18 cellular contexts compared by ENCODE assay signal in the genomic region with DNA sequence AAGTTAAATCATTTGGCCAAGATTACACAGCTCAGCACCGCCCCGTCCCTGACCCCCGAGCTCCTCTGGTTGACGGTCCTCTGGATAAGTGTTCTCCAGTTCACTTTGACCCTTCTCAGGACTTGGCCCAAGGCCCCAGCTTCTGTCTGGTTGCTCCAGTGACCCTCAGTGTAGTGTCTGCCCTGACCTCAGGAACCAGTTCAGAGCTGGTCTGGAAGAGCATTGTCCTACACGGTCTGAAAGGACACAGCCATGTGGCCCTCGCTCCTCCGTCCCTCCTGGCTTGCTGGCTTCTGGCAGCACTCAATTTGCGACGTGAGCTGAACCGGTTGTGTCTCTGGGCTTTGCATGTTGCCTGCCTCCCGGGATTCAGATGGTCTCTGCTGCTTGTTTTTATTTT.
DNase-seq lines count a peak whose midpoint lies in the region; ATAC-seq and TF ChIP-seq lines count a peak whose summit lies in the region.
"Had no signal": no experiment of that assay in that cellular context is flagged by ENCODE, and none has a peak within 500 bp of the region (broad histone marks: within the 10 kb centered on the region; RNA-seq: fewer than 3 reads in every experiment).

No MANE protein-coding gene starts in this region.

- H3K4me3 Mint-ChIP-seq in glutamatergic neuron (ENCODE audit: unreplicated experiment) (peak overlapping the region; percentile 74), endothelial cell (ENCODE audit: unreplicated experiment) (no peak overlapping the region)
- H3K4me3 Mint-ChIP-seq: activated B cell treated with CpG ODN at 0.5 μM for 24 hours; activated naive CD8-positive, alpha-beta T cell treated with anti-CD3 and anti-CD28 coated beads, Interleukin-2, amount 10 ng/mL, durations not matched to agents 7 days and 5 days had no signal

- CTCF ChIA-PET in RWPE1 (lab: Yijun Ruan, JAX) = interaction anchor here (0.6 to 2.1 kb wide), 4 partner anchors 51 to 189 kb away, joined by 3 to 5 read pairs (median 4); no protein-coding TSS in a partner anchor

- H3K36me3 ChIP-seq in mucosa of rectum (ENCODE audit: control insufficient read depth in 2 of 2, insufficient read depth in 2 of 2, low read length in 2 of 2) (no peaks in the 10 kb centered on the region), stomach (no peaks in the 10 kb centered on the region)
- H3K36me3 ChIP-seq: breast epithelium had no signal

- peaks cover 18% of the 10 kb centered on the region for H3K27me3 Mint-ChIP-seq in glutamatergic neuron (ENCODE audit: unreplicated experiment)
- peaks cover 2% of the 10 kb centered on the region for H3K27me3 Mint-ChIP-seq in endothelial cell (ENCODE audit: unreplicated experiment)
- H3K27me3 Mint-ChIP-seq: activated B cell treated with CpG ODN at 0.5 μM for 24 hours; activated naive CD8-positive, alpha-beta T cell treated with anti-CD3 and anti-CD28 coated beads, Interleukin-2, amount 10 ng/mL, durations not matched to agents 7 days and 5 days had no signal

- H3K4me1 Mint-ChIP-seq in glutamatergic neuron (ENCODE audit: low read depth, unreplicated experiment) (peaks cover 50% of the 10 kb centered on the region), endothelial cell (ENCODE audit: unreplicated experiment) (peaks cover 35% of the 10 kb centered on the region)
- H3K4me1 Mint-ChIP-seq: activated naive CD8-positive, alpha-beta T cell treated with anti-CD3 and anti-CD28 coated beads, Interleukin-2, amount 10 ng/mL, durations not matched to agents 7 days and 5 days had no signal

- no peak overlapping the region for H3K9ac ChIP-seq in mucosa of rectum (ENCODE audit: low read depth in 1 of 2, low read length in 2 of 2)

- H3K4me1 ChIP-seq in mucosa of rectum (ENCODE audit: control insufficient read depth in 2 of 2, insufficient read depth in 2 of 2, low read length in 2 of 2) (peaks cover 32 to 39% of the 10 kb centered on the region in 2 donors), stomach (peaks cover 11 to 93% (median 52%) of the 10 kb centered on the region in 4 donors)

- H3K27ac ChIP-seq in RWPE1 (peak overlapping the region; percentile 47), mucosa of rectum (ENCODE audit: low read depth in 2 of 2, low read length in 2 of 2) (peak overlapping the region; percentile 19 to 31), stomach (peak overlapping the region in 3 of 5 donors; percentile 26 to 82 (median 82))

- POLR2A ChIA-PET in RWPE1 (lab: Yijun Ruan, JAX; ENCODE audit: low non-redundant PET) = no interaction called here

- TF ChIP-seq EP300 in stomach (IDR thresholded peaks at IDR 0.05) = no peak

- H3K36me3 Mint-ChIP-seq in glutamatergic neuron (ENCODE audit: unreplicated experiment) (no peaks in the 10 kb centered on the region), endothelial cell (ENCODE audit: low read depth, unreplicated experiment) (no peaks in the 10 kb centered on the region)
- H3K36me3 Mint-ChIP-seq: activated naive CD8-positive, alpha-beta T cell treated with anti-CD3 and anti-CD28 coated beads, Interleukin-2, amount 10 ng/mL, durations not matched to agents 7 days and 5 days had no signal

- H3K27ac Mint-ChIP-seq in glutamatergic neuron (ENCODE audit: unreplicated experiment) = peak overlapping the region; percentile 93
- no peak overlapping the region for H3K27ac Mint-ChIP-seq in endothelial cell (ENCODE audit: unreplicated experiment)
- H3K27ac Mint-ChIP-seq: activated B cell treated with CpG ODN at 0.5 μM for 24 hours; activated naive CD8-positive, alpha-beta T cell treated with anti-CD3 and anti-CD28 coated beads, Interleukin-2, amount 10 ng/mL, durations not matched to agents 7 days and 5 days had no signal

- H3K9me3 Mint-ChIP-seq in glutamatergic neuron (ENCODE audit: unreplicated experiment) (peaks cover 20% of the 10 kb centered on the region), endothelial cell (ENCODE audit: unreplicated experiment) (no peaks in the 10 kb centered on the region)
- H3K9me3 Mint-ChIP-seq: activated B cell treated with CpG ODN at 0.5 μM for 24 hours; activated naive CD8-positive, alpha-beta T cell treated with anti-CD3 and anti-CD28 coated beads, Interleukin-2, amount 10 ng/mL, durations not matched to agents 7 days and 5 days had no signal

- TF ChIP-seq POLR2A in stomach (IDR thresholded peaks at IDR 0.05) = no peak

- WGBS in stomach, 5 donors = 58 to 72% (median 70%) methylated on average over 11 of the region's 11 CpGs

- H3K9me3 ChIP-seq in mucosa of rectum (ENCODE audit: control insufficient read depth in 2 of 2, low read length in 2 of 2) = no peaks in the 10 kb centered on the region
- H3K9me3 ChIP-seq in stomach = no peaks in the 10 kb centered on the region
- H3K9me3 ChIP-seq: breast epithelium had no signal

- no peak for DNase-seq in RWPE1 (ENCODE audit: low spot score)
- DNase-seq in glutamatergic neuron = no peak
- no peak for DNase-seq in stomach
- DNase-seq in NCI-H1694 (lab: John Stamatoyannopoulos, UW) = no peak
- no peak for DNase-seq in endothelial cell (ENCODE audit: low spot score)
- no peak for DNase-seq in activated naive CD4-positive, alpha-beta T cell treated with anti-CD3 and anti-CD28 coated beads, Interleukin-2, amount 50 U/mL, for 16 hours
- DNase-seq: activated B cell treated with CpG ODN at 0.5 μM for 24 hours; activated CD8-positive, alpha-beta memory T cell treated with anti-CD3 and anti-CD28 coated beads for 24 hours; activated naive CD8-positive, alpha-beta T cell treated with anti-CD3 and anti-CD28 coated beads, Interleukin-2, amount 10 ng/mL, durations not matched to agents 7 days and 5 days; head of caudate nucleus; NCI-H2081 treated with DMSO at 0.1 percent for 48 hours; SHP77; stimulated activated CD4-positive, alpha-beta T cell treated with anti-CD3 and anti-CD28 coated beads, Interleukin-1b, Interleukin-23, amount 100 ng/mL, for 48 hours had no signal

- H3K27me3 ChIP-seq in mucosa of rectum (ENCODE audit: control insufficient read depth in 2 of 2, insufficient read depth in 2 of 2, low read length in 2 of 2) (no peaks in the 10 kb centered on the region), stomach (no peaks in the 10 kb centered on the region)
- H3K27me3 ChIP-seq: breast epithelium had no signal

- H3K4me3 ChIP-seq in mucosa of rectum (ENCODE audit: low read length in 2 of 2) (no peak overlapping the region), stomach (no peak overlapping the region)
- H3K4me3 ChIP-seq: breast epithelium had no signal

- no peak for ATAC-seq in HG03354 (IDR thresholded peaks at IDR 0.05; ENCODE audit: poor library complexity, severe bottlenecking, unreplicated experiment)
- ATAC-seq: esophagus mucosa, HCT116 had no signal

- TF ChIP-seq CTCF in RWPE1 (conservative IDR thresholded peaks at IDR 0.05; ENCODE audit: low read depth) = no peak
- TF ChIP-seq CTCF in glutamatergic neuron (IDR thresholded peaks at IDR 0.05; ENCODE audit: partially characterized antibody, unreplicated experiment) = no peak
- no peak for TF ChIP-seq CTCF in stomach (IDR thresholded peaks at IDR 0.05)
- TF ChIP-seq CTCF in endothelial cell (IDR thresholded peaks at IDR 0.05; ENCODE audit: unreplicated experiment) = no peak

- intact Hi-C loops in stomach (cut with DNase I; ENCODE audit: low total_unique reads) = no loop called here

Comparison
In these comparisons a context has a peak if more than half of its experiments do, and no peak if none do; other contexts are left out.
1. H3K27ac ChIP-seq: peak in every context shown above with its lines; median percentile 82 in stomach; 47 in RWPE1; 25 in mucosa of rectum.